In genomic region chr7:100063376-100063775, GRCh38 we compare ENCODE assay signal across 28 cellular contexts.
"Had no signal": no experiment of that assay in that cellular context is flagged by ENCODE, and none has a peak within 500 bp of the region (broad histone marks: within the 10 kb centered on the region; RNA-seq: fewer than 3 reads in every experiment).

No MANE protein-coding gene starts in this region.

- H3K9me3 ChIP-seq: neutrophil, pancreas, psoas muscle, right lobe of liver, sigmoid colon, suprapubic skin, testis, tibial artery, transverse colon, upper lobe of right lung, uterus had no signal

- H3K4me3 Mint-ChIP-seq: naive thymus-derived CD4-positive, alpha-beta T cell; natural killer cell; nephron; neural crest cell; stimulated activated effector memory CD8-positive, alpha-beta T cell treated with anti-CD3 and anti-CD28 coated beads, Interleukin-12 subunit alpha, Interleukin-12 subunit beta, amount 100 ng/mL, for 72 hours; stimulated activated naive B cell treated with anti-CD40 and anti-IgM and Interleukin-4, amounts not matched to agents 10 μg/mL and 1 μg/mL and 100 μg/mL, for 72 hours; stimulated activated naive CD8-positive, alpha-beta T cell treated with anti-CD3 and anti-CD28 coated beads, Interleukin-15, Interleukin-2, amounts not matched to agents 100 ng/mL and 50 ng/mL, for 24 hours had no signal

- H3K36me3 Mint-ChIP-seq: natural killer cell had no signal

- H3K36me3 ChIP-seq: uterus had no signal

- H3K4me1 Mint-ChIP-seq: natural killer cell; stimulated activated effector memory CD8-positive, alpha-beta T cell treated with anti-CD3 and anti-CD28 coated beads, Interleukin-12 subunit alpha, Interleukin-12 subunit beta, amount 100 ng/mL, for 72 hours; stimulated activated naive B cell treated with anti-CD40 and anti-IgM and Interleukin-4, amounts not matched to agents 10 μg/mL and 1 μg/mL and 100 μg/mL, for 72 hours had no signal

- H3K27ac Mint-ChIP-seq: naive thymus-derived CD4-positive, alpha-beta T cell; natural killer cell; nephron; progenitor cell of endocrine pancreas; stimulated activated effector memory CD8-positive, alpha-beta T cell treated with anti-CD3 and anti-CD28 coated beads, Interleukin-12 subunit alpha, Interleukin-12 subunit beta, amount 100 ng/mL, for 72 hours; stimulated activated naive CD8-positive, alpha-beta T cell treated with anti-CD3 and anti-CD28 coated beads, Interleukin-15, Interleukin-2, amounts not matched to agents 100 ng/mL and 50 ng/mL, for 24 hours had no signal

- H3K27me3 Mint-ChIP-seq: naive thymus-derived CD4-positive, alpha-beta T cell; progenitor cell of endocrine pancreas; stimulated activated naive B cell treated with anti-CD40 and anti-IgM and Interleukin-4, amounts not matched to agents 10 μg/mL and 1 μg/mL and 100 μg/mL, for 72 hours; stimulated activated naive CD8-positive, alpha-beta T cell treated with anti-CD3 and anti-CD28 coated beads, Interleukin-15, Interleukin-2, amounts not matched to agents 100 ng/mL and 50 ng/mL, for 24 hours had no signal

- DNase-seq: naive thymus-derived CD4-positive, alpha-beta T cell; natural killer cell; nucleus accumbens; pancreas; psoas muscle; right cardiac atrium; right lobe of liver; small intestine; stimulated activated CD4-positive, alpha-beta T cell treated with anti-CD3 and anti-CD28 coated beads, Interleukin-15, amount 100 ng/mL, for 24 hours; stimulated activated CD4-positive, alpha-beta T cell treated with anti-CD3 and anti-CD28 coated beads, Interleukin-2, amount 100 ng/mL, for 24 hours; stimulated activated CD4-positive, alpha-beta T cell treated with anti-CD3 and anti-CD28 coated beads, Interleukin-2, amount 100 ng/mL, for 48 hours; stimulated activated CD4-positive, alpha-beta T cell treated with anti-CD3 and anti-CD28 coated beads, Interleukin-4, amount 100 ng/mL, for 24 hours; stimulated activated naive B cell treated with anti-CD40 and anti-IgM and Interleukin-4, amounts not matched to agents 10 μg/mL and 1 μg/mL and 100 μg/mL, for 72 hours; stimulated activated naive CD4-positive, alpha-beta T cell treated with Interleukin-2 at 50 U/mL for 16 hours; substantia nigra; testis; tibial artery; transverse colon; upper lobe of right lung; uterus had no signal

- H3K9me3 Mint-ChIP-seq: natural killer cell; stimulated activated effector memory CD8-positive, alpha-beta T cell treated with anti-CD3 and anti-CD28 coated beads, Interleukin-12 subunit alpha, Interleukin-12 subunit beta, amount 100 ng/mL, for 72 hours; stimulated activated naive B cell treated with anti-CD40 and anti-IgM and Interleukin-4, amounts not matched to agents 10 μg/mL and 1 μg/mL and 100 μg/mL, for 72 hours; stimulated activated naive CD8-positive, alpha-beta T cell treated with anti-CD3 and anti-CD28 coated beads, Interleukin-15, Interleukin-2, amounts not matched to agents 100 ng/mL and 50 ng/mL, for 24 hours had no signal

- H3K27ac ChIP-seq: neutrophil, pancreas, psoas muscle, right lobe of liver, sigmoid colon, suprapubic skin, testis, tibial artery, transverse colon, upper lobe of right lung, uterus had no signal

- H3K27me3 ChIP-seq: neutrophil, pancreas, right lobe of liver, sigmoid colon, suprapubic skin, testis, tibial artery, transverse colon, upper lobe of right lung, uterus had no signal

- H3K4me3 ChIP-seq: pancreas, psoas muscle, right lobe of liver, sigmoid colon, suprapubic skin, testis, tibial artery, transverse colon, upper lobe of right lung, uterus had no signal

- H3K4me1 ChIP-seq: pancreas, psoas muscle had no signal
